ENCODE assay signal across 8 cellular contexts in the genomic region with DNA sequence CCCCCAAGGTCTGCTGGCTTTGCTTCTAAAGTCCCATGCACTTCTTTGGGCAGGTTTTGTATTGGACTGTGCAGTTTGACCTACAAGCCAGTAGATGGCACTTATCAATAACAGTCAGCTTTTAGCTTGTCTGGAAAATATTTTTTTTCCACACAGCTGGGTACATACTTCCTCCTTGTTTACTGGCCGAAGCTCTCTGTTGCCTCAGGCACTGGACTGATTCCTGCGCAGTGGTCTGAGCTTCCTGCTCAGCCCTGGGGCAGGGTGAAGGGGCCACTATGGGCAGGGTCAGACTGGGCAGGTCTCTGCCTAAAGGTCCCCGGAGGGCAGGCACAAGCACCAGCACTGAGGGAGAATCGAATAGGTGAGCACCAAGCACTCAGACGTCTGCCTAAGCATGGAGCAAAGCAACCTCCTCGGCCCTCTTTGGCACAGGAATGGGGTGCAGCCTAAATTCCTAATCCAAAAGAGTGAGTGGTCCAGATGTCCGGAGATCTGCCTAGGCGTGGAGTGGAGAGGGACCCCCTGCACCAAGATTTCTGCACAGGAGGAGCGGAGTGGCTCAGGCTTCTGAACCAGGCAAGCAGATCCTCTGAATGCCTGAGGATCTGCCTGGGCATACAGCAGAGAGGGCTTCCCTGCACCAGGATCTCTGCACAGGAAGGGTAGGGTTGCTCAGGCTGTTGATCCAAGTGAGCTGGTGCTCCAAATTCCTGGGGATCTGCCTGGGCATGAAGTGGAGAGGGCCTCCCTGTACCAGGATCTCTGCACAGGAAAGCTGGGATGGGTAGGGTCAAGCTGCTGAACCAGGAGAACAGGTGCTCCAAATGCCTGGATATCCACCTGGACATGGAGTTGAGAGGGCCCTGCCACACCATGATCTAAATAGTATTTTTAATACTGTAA.
DNase-seq lines count a peak whose midpoint lies in the region; ATAC-seq, FAIRE-seq and TF ChIP-seq lines count a peak whose summit lies in the region.
"Had no signal": no experiment of that assay in that cellular context is flagged by ENCODE, and none has a peak within 500 bp of the region (broad histone marks: within the 10 kb centered on the region; RNA-seq: fewer than 3 reads in every experiment).

No MANE protein-coding gene starts in this region.

- no peak overlapping the region for H2BK5ac ChIP-seq in neuronal stem cell (ENCODE audit: low read length)

- peak; percentile 59 for ATAC-seq in GM18868 (IDR thresholded peaks at IDR 0.05; ENCODE audit: unreplicated experiment)
- ATAC-seq in GM21786 (IDR thresholded peaks at IDR 0.05; ENCODE audit: unreplicated experiment): no peak

- H3K79me1 ChIP-seq in neuronal stem cell (ENCODE audit: low read depth, low read length): no peaks in the 10 kb centered on the region

- H3K4me3 ChIP-seq in astrocyte (ENCODE audit: insufficient read depth, low read depth, low read length) (no peak overlapping the region), neuronal stem cell (ENCODE audit: low read length in 2 of 2) (peak overlapping the region in 1 of 2 donors; percentile 41)

- peak; percentile 52 for DNase-seq in HT1080 (ENCODE audit: low read depth)
- no peak for DNase-seq in astrocyte (ENCODE audit: low read depth)
- DNase-seq in neuronal stem cell (ENCODE audit: low spot score): no peak
- DNase-seq in HuH-7.5 (ENCODE audit: low spot score): no peak
- no peak for DNase-seq in NCI-H128 (lab: John Stamatoyannopoulos, UW; ENCODE audit: unreplicated experiment)
- DNase-seq: immature natural killer cell had no signal

- H4K91ac ChIP-seq in neuronal stem cell (ENCODE audit: low read depth, low read length, poor library complexity): no peak overlapping the region

- peak; percentile 44 for TF ChIP-seq CTCF in astrocyte (IDR thresholded peaks at IDR 0.05; ENCODE audit: insufficient read depth, low read depth, low read length)

- H3K18ac ChIP-seq in neuronal stem cell (ENCODE audit: low read length): peak overlapping the region; percentile 36

- H3K4me1 ChIP-seq in astrocyte (ENCODE audit: insufficient read depth, low read length) (no peaks in the 10 kb centered on the region), neuronal stem cell (ENCODE audit: control insufficient read depth in 2 of 2, insufficient read depth in 1 of 2, low read depth in 1 of 2, low read length in 2 of 2) (no peaks in the 10 kb centered on the region)

- no peak overlapping the region for H3K27ac Mint-ChIP-seq in astrocyte (ENCODE audit: unreplicated experiment)
- H3K27ac Mint-ChIP-seq: immature natural killer cell had no signal

- no peak for FAIRE-seq in astrocyte (lab: Jason Lieb, UNC)

- H2BK120ac ChIP-seq in neuronal stem cell (ENCODE audit: low read depth, low read length): no peak overlapping the region

- peaks cover 2% of the 10 kb centered on the region for H3K36me3 Mint-ChIP-seq in astrocyte (ENCODE audit: low read depth, unreplicated experiment)

- no CpG with 5 or more reads among the region's 9 CpGs for WGBS in neuronal stem cell (ENCODE audit: extremely low coverage in 2 of 2, insufficient read length in 2 of 2, insufficient replicate concordance in 1 of 2), 2 donors

- peak overlapping the region; percentile 32 for H2AFZ ChIP-seq in astrocyte (ENCODE audit: low read depth, low read length)
- H2AFZ ChIP-seq in neuronal stem cell (ENCODE audit: low read length): peak overlapping the region; percentile 81

- H3K27ac ChIP-seq in astrocyte (ENCODE audit: low read depth, low read length) (no peak overlapping the region), neuronal stem cell (replicated peaks; ENCODE audit: low read length) (no peak overlapping the region)

- H3K9me3 ChIP-seq in astrocyte (ENCODE audit: insufficient read depth, low read depth, low read length) (no peaks in the 10 kb centered on the region), neuronal stem cell (replicated peaks in 1 of 2; ENCODE audit: control insufficient read depth in 2 of 2, insufficient read depth in 1 of 2, low read depth in 1 of 2, low read length in 2 of 2) (peaks cover 5 to 9% of the 10 kb centered on the region in 2 donors)

- H3K9ac ChIP-seq in astrocyte (ENCODE audit: low read length) (no peak overlapping the region), neuronal stem cell (ENCODE audit: low read depth, low read length, poor library complexity) (no peak overlapping the region)

- H3K23ac ChIP-seq in neuronal stem cell (ENCODE audit: low read depth, low read length, poor library complexity): no peak overlapping the region

- H2BK15ac ChIP-seq in neuronal stem cell (ENCODE audit: low read length): peak overlapping the region; percentile 65

- H3K14ac ChIP-seq in neuronal stem cell (ENCODE audit: low read length): no peak overlapping the region

- H3K4me1 Mint-ChIP-seq in astrocyte (ENCODE audit: low read depth, unreplicated experiment): no peaks in the 10 kb centered on the region
- H3K4me1 Mint-ChIP-seq: immature natural killer cell had no signal

- H3K79me2 ChIP-seq in astrocyte (ENCODE audit: insufficient read depth, low read length): no peaks in the 10 kb centered on the region

- no peaks in the 10 kb centered on the region for H3K27me3 Mint-ChIP-seq in astrocyte (ENCODE audit: low read depth, unreplicated experiment)

- no peaks in the 10 kb centered on the region for H4K20me1 ChIP-seq in astrocyte (ENCODE audit: insufficient read depth, low read length)

- H3K4me3 Mint-ChIP-seq in astrocyte (ENCODE audit: unreplicated experiment): no peak overlapping the region
- H3K4me3 Mint-ChIP-seq: immature natural killer cell had no signal

- H3K27me3 ChIP-seq in astrocyte (ENCODE audit: insufficient read depth, low read length) (peaks cover 3% of the 10 kb centered on the region), neuronal stem cell (ENCODE audit: control insufficient read depth in 3 of 3, insufficient read depth in 3 of 3, low read depth in 1 of 3, low read length in 3 of 3) (no peaks in the 10 kb centered on the region)

- H3K4ac ChIP-seq in neuronal stem cell (ENCODE audit: low read length): no peak overlapping the region

- H3K36me3 ChIP-seq in astrocyte (ENCODE audit: insufficient read depth, low read length) (no peaks in the 10 kb centered on the region), neuronal stem cell (replicated peaks in 1 of 2; ENCODE audit: control insufficient read depth in 2 of 2, insufficient read depth in 2 of 2, low read length in 2 of 2) (no peaks in the 10 kb centered on the region)

- H2BK12ac ChIP-seq in neuronal stem cell (ENCODE audit: low read length): peak overlapping the region; percentile 42

- H2AK5ac ChIP-seq in neuronal stem cell (ENCODE audit: low read depth, low read length): peak overlapping the region; percentile 39

- no peak overlapping the region for H3K4me2 ChIP-seq in astrocyte (ENCODE audit: low read length)
- H3K4me2 ChIP-seq in neuronal stem cell (ENCODE audit: insufficient read depth, low read length, poor library complexity, severe bottlenecking): no peak overlapping the region

- H4K8ac ChIP-seq in neuronal stem cell (ENCODE audit: low read depth, low read length): no peak overlapping the region

- peaks cover 14% of the 10 kb centered on the region for H3K9me3 Mint-ChIP-seq in astrocyte (ENCODE audit: unreplicated experiment)
